Comparison of ENCODE assay signal across 28 cellular contexts in the genomic region with DNA sequence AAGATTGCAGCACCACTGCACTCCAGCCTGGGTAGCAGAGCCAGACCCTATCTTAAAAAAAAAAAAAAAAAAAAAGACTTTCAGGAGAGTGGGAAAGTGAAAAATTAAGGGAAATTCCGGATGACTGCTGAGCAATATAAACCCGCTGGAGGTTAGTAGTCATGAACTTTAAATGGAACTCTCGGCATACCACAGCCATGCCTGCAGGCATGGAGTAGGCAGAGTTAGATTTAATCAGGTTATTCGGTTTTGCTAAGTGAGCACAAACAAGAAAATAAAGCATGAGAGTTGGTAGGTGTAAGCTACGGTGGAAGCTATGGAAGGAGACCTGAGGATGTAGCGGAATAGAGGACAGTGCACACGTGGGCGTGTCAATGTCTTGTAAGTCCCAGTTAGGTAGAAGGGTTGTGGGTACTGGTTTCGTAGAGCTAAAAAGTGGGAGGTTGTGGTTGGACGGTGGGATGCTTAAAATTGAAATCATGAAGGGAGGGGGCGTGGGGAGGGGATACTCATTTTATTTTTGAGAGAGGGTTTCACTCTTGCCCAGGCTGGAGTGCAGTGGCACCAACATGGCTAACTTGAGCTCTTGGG. TPM values are rescaled to one million over a fixed set of nuclear protein-coding genes. Genes with fewer than 3 reads are reported as not detected.
DNase-seq lines count a peak whose midpoint lies in the region; ATAC-seq and TF ChIP-seq lines count a peak whose summit lies in the region.
"Had no signal": no experiment of that assay in that cellular context is flagged by ENCODE, and none has a peak within 500 bp of the region (broad histone marks: within the 10 kb centered on the region; RNA-seq: fewer than 3 reads in every experiment).

No MANE protein-coding gene starts in this region.

- peak; percentile 85 for DNase-seq in mammary epithelial cell
- no peak for DNase-seq in MCF 10A (ENCODE audit: unreplicated experiment)
- DNase-seq in T1000 (lab: John Stamatoyannopoulos, UW) = peak; percentile 57
- DNase-seq in kidney glomerular epithelial cell (lab: John Stamatoyannopoulos, UW) = peak; percentile 67
- DNase-seq in adrenal gland = no peak
- DNase-seq in activated naive CD4-positive, alpha-beta T cell treated with anti-CD3 and anti-CD28 coated beads for 36 hours = no peak
- DNase-seq: ACHN; activated CD4-positive, alpha-beta T cell treated with anti-CD3 and anti-CD28 coated beads, Interleukin-2, amount 50 U/mL, for 48 hours; activated CD8-positive, alpha-beta memory T cell treated with anti-CD3 and anti-CD28 coated beads, Interleukin-2, amount 50 U/mL, for 48 hours; activated naive CD4-positive, alpha-beta T cell treated with anti-CD3 and anti-CD28 coated beads, Interleukin-2, amount 10 ng/mL, durations not matched to agents 7 days and 5 days; C1 segment of cervical spinal cord; effector memory CD4-positive, alpha-beta T cell; GOT3; naive thymus-derived CD8-positive, alpha-beta T cell; NCI-H1105; NCI-H2029; NCI-H446; PC-3; right cardiac atrium; stimulated activated CD4-positive, alpha-beta T cell treated with anti-CD3 and anti-CD28 coated beads, Interleukin-12 subunit alpha, Interleukin-12 subunit beta, amount 100 ng/mL, for 4 hours; stimulated activated CD4-positive, alpha-beta T cell treated with anti-CD3 and anti-CD28 coated beads, Interleukin-4, amount 100 ng/mL, for 4 hours; upper lobe of right lung had no signal

- H3K4me3 ChIP-seq in mammary epithelial cell (replicated peaks in 1 of 3; ENCODE audit: insufficient read depth in 1 of 3, low read depth in 2 of 3, low read length in 3 of 3) (no peak overlapping the region), adrenal gland (no peak overlapping the region)
- H3K4me3 ChIP-seq: esophagus muscularis mucosa, SJSA1, upper lobe of right lung had no signal

- H3K9me3 ChIP-seq in mammary epithelial cell (replicated peaks; ENCODE audit: insufficient read depth, low read length) (no peaks in the 10 kb centered on the region), adrenal gland (replicated peaks in 1 of 3) (no peaks in the 10 kb centered on the region)
- H3K9me3 ChIP-seq: esophagus muscularis mucosa, SJSA1, upper lobe of right lung had no signal

- in situ Hi-C loops in mammary epithelial cell (cut with MboI; ENCODE audit: low sequenced_read_pairs in 2 of 2) = no loop called here

- no peak for TF ChIP-seq POLR2A in adrenal gland (IDR thresholded peaks at IDR 0.05)

- H3K79me2 ChIP-seq in mammary epithelial cell (ENCODE audit: insufficient read depth, low read length) = no peaks in the 10 kb centered on the region

- CTCF ChIA-PET in mammary epithelial cell (lab: Charles Lee; ENCODE audit: low non-redundant PET) (interaction anchor here (0.5 to 0.7 kb wide), 3 partner anchors 10 to 27 kb away, joined by 3 to 4 read pairs (median 3); no protein-coding TSS in a partner anchor), MCF 10A (lab: Yijun Ruan, JAX) (interaction anchor here (1.0 to 2.6 kb wide), 3 partner anchors 10 to 165 kb away, joined by 3 to 15 read pairs (median 3); partner anchors contain the start of gene TUBA1C)
- CTCF ChIA-PET in activated naive CD4-positive, alpha-beta T cell treated with anti-CD3 and anti-CD28 coated beads for 36 hours (lab: Charles Lee) = no interaction called here

- H3K27me3 Mint-ChIP-seq in MCF 10A (ENCODE audit: insufficient read depth, unreplicated experiment) = no peaks in the 10 kb centered on the region
- no peaks in the 10 kb centered on the region for H3K27me3 Mint-ChIP-seq in activated naive CD4-positive, alpha-beta T cell treated with anti-CD3 and anti-CD28 coated beads for 36 hours (ENCODE audit: low read depth)
- H3K27me3 Mint-ChIP-seq: activated naive CD4-positive, alpha-beta T cell treated with anti-CD3 and anti-CD28 coated beads, Interleukin-2, amount 10 ng/mL, durations not matched to agents 7 days and 5 days; naive thymus-derived CD8-positive, alpha-beta T cell had no signal

- H3K9me3 Mint-ChIP-seq in MCF 10A (ENCODE audit: unreplicated experiment) = no peaks in the 10 kb centered on the region
- no peaks in the 10 kb centered on the region for H3K9me3 Mint-ChIP-seq in activated naive CD4-positive, alpha-beta T cell treated with anti-CD3 and anti-CD28 coated beads for 36 hours
- H3K9me3 Mint-ChIP-seq: activated naive CD4-positive, alpha-beta T cell treated with anti-CD3 and anti-CD28 coated beads, Interleukin-2, amount 10 ng/mL, durations not matched to agents 7 days and 5 days; brain; naive thymus-derived CD8-positive, alpha-beta T cell had no signal

- H2AFZ ChIP-seq in mammary epithelial cell (ENCODE audit: low read depth, low read length) = peak overlapping the region; percentile 23

- H3K4me1 Mint-ChIP-seq in MCF 10A (ENCODE audit: insufficient read depth, unreplicated experiment) = peaks cover 6% of the 10 kb centered on the region
- no peaks in the 10 kb centered on the region for H3K4me1 Mint-ChIP-seq in activated naive CD4-positive, alpha-beta T cell treated with anti-CD3 and anti-CD28 coated beads for 36 hours (ENCODE audit: low read depth)
- H3K4me1 Mint-ChIP-seq: brain had no signal

- no peak for TF ChIP-seq CTCF in mammary epithelial cell (conservative IDR thresholded peaks at IDR 0.05 in 1 of 2, IDR thresholded peaks at IDR 0.05 in 1 of 2; ENCODE audit: extremely low read depth in 1 of 2, insufficient read depth in 1 of 2, low read depth in 1 of 2, low read length in 2 of 2)
- TF ChIP-seq CTCF in MCF 10A (IDR thresholded peaks at IDR 0.05; ENCODE audit: unreplicated experiment) = no peak
- TF ChIP-seq CTCF in adrenal gland (IDR thresholded peaks at IDR 0.05) = no peak

- H3K4me3 Mint-ChIP-seq in MCF 10A (ENCODE audit: unreplicated experiment) = no peak overlapping the region
- H3K4me3 Mint-ChIP-seq in activated naive CD4-positive, alpha-beta T cell treated with anti-CD3 and anti-CD28 coated beads for 36 hours = no peak overlapping the region
- H3K4me3 Mint-ChIP-seq: activated naive CD4-positive, alpha-beta T cell treated with anti-CD3 and anti-CD28 coated beads, Interleukin-2, amount 10 ng/mL, durations not matched to agents 7 days and 5 days; brain; naive thymus-derived CD8-positive, alpha-beta T cell had no signal

- H3K36me3 Mint-ChIP-seq in MCF 10A (ENCODE audit: insufficient read depth, unreplicated experiment) = no peaks in the 10 kb centered on the region
- no peaks in the 10 kb centered on the region for H3K36me3 Mint-ChIP-seq in activated naive CD4-positive, alpha-beta T cell treated with anti-CD3 and anti-CD28 coated beads for 36 hours (ENCODE audit: low read depth)
- H3K36me3 Mint-ChIP-seq: activated naive CD4-positive, alpha-beta T cell treated with anti-CD3 and anti-CD28 coated beads, Interleukin-2, amount 10 ng/mL, durations not matched to agents 7 days and 5 days; brain; naive thymus-derived CD8-positive, alpha-beta T cell had no signal

- intact Hi-C loops in mammary epithelial cell (cut with micrococcal nuclease) = no loop called here
- intact Hi-C loops in MCF 10A (cut with micrococcal nuclease) = no loop called here
- intact Hi-C loops in adrenal gland (cut with DNase I) = no loop called here
- intact Hi-C loops in activated naive CD4-positive, alpha-beta T cell treated with anti-CD3 and anti-CD28 coated beads for 36 hours (cut with micrococcal nuclease) = no loop called here

- no peak overlapping the region for H3K4me2 ChIP-seq in mammary epithelial cell (ENCODE audit: insufficient read depth, low read depth, low read length)

- dilution Hi-C loops in mammary epithelial cell (cut with HindIII; ENCODE audit: low sequenced_read_pairs) = no loop called here

- H4K20me1 ChIP-seq in mammary epithelial cell (ENCODE audit: insufficient read depth, low read length) = no peaks in the 10 kb centered on the region

- no peak overlapping the region for H3K27ac Mint-ChIP-seq in MCF 10A (ENCODE audit: low read depth, unreplicated experiment)
- H3K27ac Mint-ChIP-seq in activated naive CD4-positive, alpha-beta T cell treated with anti-CD3 and anti-CD28 coated beads for 36 hours = no peak overlapping the region
- H3K27ac Mint-ChIP-seq: activated naive CD4-positive, alpha-beta T cell treated with anti-CD3 and anti-CD28 coated beads, Interleukin-2, amount 10 ng/mL, durations not matched to agents 7 days and 5 days; brain; naive thymus-derived CD8-positive, alpha-beta T cell had no signal

- POLR2A ChIA-PET in MCF 10A (lab: Yijun Ruan, JAX) = interaction anchor here (1.5 to 2.5 kb wide), 3 partner anchors 11 to 12 kb away, joined by 3 to 13 read pairs (median 7); no protein-coding TSS in a partner anchor

- H3K9ac ChIP-seq in mammary epithelial cell (ENCODE audit: insufficient read depth, low read length) = no peak overlapping the region

- no peak overlapping the region for H3K27ac ChIP-seq in mammary epithelial cell (ENCODE audit: insufficient read depth, low read depth, low read length)
- no peak overlapping the region for H3K27ac ChIP-seq in adrenal gland
- H3K27ac ChIP-seq: esophagus muscularis mucosa, SJSA1, upper lobe of right lung had no signal

- H3K27me3 ChIP-seq in mammary epithelial cell (ENCODE audit: insufficient read depth, low read length) (no peaks in the 10 kb centered on the region), adrenal gland (no peaks in the 10 kb centered on the region)
- H3K27me3 ChIP-seq: esophagus muscularis mucosa, SJSA1, upper lobe of right lung had no signal

- ATAC-seq in GM18511 (IDR thresholded peaks at IDR 0.05; ENCODE audit: unreplicated experiment) (no peak), GM21526 (IDR thresholded peaks at IDR 0.05; ENCODE audit: low FRiP score, unreplicated experiment) (no peak)
- ATAC-seq: HepG2; naive thymus-derived CD8-positive, alpha-beta T cell; PC-3; right cardiac atrium; upper lobe of right lung had no signal

- WGBS in mammary epithelial cell (ENCODE audit: low coverage, missing lambda C conversion rate) = 3% methylated on average over 5 of the region's 11 CpGs
- 85 to 91% (median 89%) methylated on average over 11 of the region's 11 CpGs for WGBS in adrenal gland, 4 donors

- BruUV-seq in mammary epithelial cell (replicated peaks; lab: Mats Ljungman, UMichigan) (no TSS peak), MCF 10A (replicated peaks; lab: Mats Ljungman, UMichigan) (no TSS peak)

- H3K36me3 ChIP-seq in mammary epithelial cell (ENCODE audit: insufficient read depth, low read length) = no peaks in the 10 kb centered on the region
- no peaks in the 10 kb centered on the region for H3K36me3 ChIP-seq in adrenal gland (replicated peaks in 1 of 2)
- H3K36me3 ChIP-seq: esophagus muscularis mucosa, SJSA1, upper lobe of right lung had no signal

- H3K4me1 ChIP-seq in mammary epithelial cell (ENCODE audit: insufficient read depth, low read length) (no peaks in the 10 kb centered on the region), adrenal gland (replicated peaks in 1 of 2) (peaks cover 6 to 11% of the 10 kb centered on the region in 2 donors)
- H3K4me1 ChIP-seq: esophagus muscularis mucosa, SJSA1, upper lobe of right lung had no signal

RNA-seq across cellular contexts. Expression of gene TUBA1C, which starts 11.8 kb away (rescaled TPM):
- 100 to 1,000 TPM; 455 to 532 TPM for total RNA-seq in mammary epithelial cell
- polyA plus RNA-seq in mammary epithelial cell = 3,239 TPM
- 2,445 TPM for polyA minus RNA-seq in mammary epithelial cell
- total RNA-seq in MCF 10A (2022) = 253 and 303 TPM in 2 replicates
- 100 to 1,000 TPM in 4 of 8 donors, 10 to 100 TPM in 4; 30.1 to 158 (median 93.3) TPM for total RNA-seq in adrenal gland
- 100 to 1,000 TPM in 1 of 3 donors, 10 to 100 TPM in 2; 43.7 to 292 (median 79.6) TPM for polyA plus RNA-seq in adrenal gland
- 100 to 1,000 TPM; 214 to 227 TPM for total RNA-seq in activated naive CD4-positive, alpha-beta T cell treated with anti-CD3 and anti-CD28 coated beads for 36 hours

RNA-seq across cellular contexts. Expression of gene PRPH, which starts 41.8 kb away (rescaled TPM):
- under 1 TPM in 1 of 2 donors, not detected in 1; 0.35 TPM for total RNA-seq in mammary epithelial cell
- polyA plus RNA-seq in mammary epithelial cell = not detected
- not detected for polyA minus RNA-seq in mammary epithelial cell
- 1.4 and 2.7 TPM in 2 replicates for total RNA-seq in MCF 10A (2022)
- total RNA-seq in adrenal gland = 1 to 10 TPM in 3 of 8 donors, under 1 TPM in 2, not detected in 3; 0.16 to 6.1 (median 2.3) TPM
- 10 to 100 TPM in 1 of 3 donors, 1 to 10 TPM in 2; 5.9 to 27.8 (median 9.6) TPM for polyA plus RNA-seq in adrenal gland
- total RNA-seq in activated naive CD4-positive, alpha-beta T cell treated with anti-CD3 and anti-CD28 coated beads for 36 hours = not detected
- total RNA-seq: HepG2; naive thymus-derived CD8-positive, alpha-beta T cell; SJSA1; upper lobe of right lung had no signal
- polyA plus RNA-seq: naive thymus-derived CD8-positive, alpha-beta T cell had no signal

Comparison
In these comparisons a context has a peak if more than half of its experiments do, and no peak if none do; other contexts are left out.
1. DNase-seq: peak in mammary epithelial cell (single experiment), T1000 (single experiment) and kidney glomerular epithelial cell (single experiment); none in MCF 10A (single experiment), adrenal gland (0 of 7) and activated naive CD4-positive, alpha-beta T cell treated with anti-CD3 and anti-CD28 coated beads for 36 hours (single experiment).